Comparison of ENCODE assay signal across 1 cellular context in the genomic region with DNA sequence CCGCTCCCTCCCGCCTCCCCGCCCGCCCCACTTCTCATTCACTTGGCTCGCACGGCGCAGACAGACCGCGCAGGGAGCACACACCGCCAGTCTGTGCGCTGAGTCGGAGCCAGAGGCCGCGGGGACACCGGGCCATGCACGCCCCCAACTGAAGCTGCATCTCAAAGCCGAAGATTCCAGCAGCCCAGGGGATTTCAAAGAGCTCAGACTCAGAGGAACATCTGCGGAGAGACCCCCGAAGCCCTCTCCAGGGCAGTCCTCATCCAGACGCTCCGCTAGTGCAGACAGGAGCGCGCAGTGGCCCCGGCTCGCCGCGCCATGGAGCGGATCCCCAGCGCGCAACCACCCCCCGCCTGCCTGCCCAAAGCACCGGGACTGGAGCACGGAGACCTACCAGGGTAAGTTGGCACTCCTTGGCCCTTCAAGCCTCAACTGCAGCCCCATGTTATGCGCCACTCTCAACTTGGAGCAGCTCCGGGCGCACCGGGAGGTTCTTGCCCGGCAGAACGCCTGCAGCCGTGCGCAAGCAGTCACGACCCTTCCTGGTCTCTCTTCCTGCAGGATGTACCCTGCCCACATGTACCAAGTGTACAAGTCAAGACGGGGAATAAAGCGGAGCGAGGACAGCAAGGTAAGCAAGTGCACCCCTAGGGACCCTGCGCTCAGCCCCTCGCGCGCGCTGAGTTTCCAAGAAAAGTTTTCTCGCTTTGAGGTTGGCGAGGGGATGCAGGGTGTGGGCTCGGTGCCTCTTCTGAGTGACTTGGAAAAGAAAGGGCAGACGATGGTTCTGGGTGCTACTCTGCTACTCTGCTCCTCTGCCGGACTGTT.
TF ChIP-seq lines count a peak whose summit lies in the region.

A gene (plus strand): TSS at position 37 of the 828 bp plus-strand sequence. CDS start 282 bp downstream, at position 319.

TF ChIP-seq in HepG2, 621 proteins besides CTCF, POLR2A, EP300 and RAD21 (continued from another document and continues in another):
- TF ChIP-seq, protein P1, sequence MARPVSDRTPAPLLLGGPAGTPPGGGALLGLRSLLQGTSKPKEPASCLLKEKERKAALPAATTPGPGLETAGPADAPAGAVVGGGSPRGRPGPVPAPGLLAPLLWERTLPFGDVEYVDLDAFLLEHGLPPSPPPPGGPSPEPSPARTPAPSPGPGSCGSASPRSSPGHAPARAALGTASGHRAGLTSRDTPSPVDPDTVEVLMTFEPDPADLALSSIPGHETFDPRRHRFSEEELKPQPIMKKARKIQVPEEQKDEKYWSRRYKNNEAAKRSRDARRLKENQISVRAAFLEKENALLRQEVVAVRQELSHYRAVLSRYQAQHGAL (CRISPR knock-in tag; IDR thresholded peaks at IDR 0.05; ENCODE audit: not compliant biosample characterization), result peak; percentile 41
- TF ChIP-seq SATB2 (CRISPR knock-in tag; IDR thresholded peaks at IDR 0.05), result peak; percentile 77
- TF ChIP-seq ZNF335 (CRISPR knock-in tag; IDR thresholded peaks at IDR 0.05), result no peak
- TF ChIP-seq ZFY (CRISPR knock-in tag; IDR thresholded peaks at IDR 0.05), result peak; percentile 71
- TF ChIP-seq ZBTB42 (CRISPR knock-in tag; IDR thresholded peaks at IDR 0.05), result peak; percentile 21; the same call in 1 of the 2 replicates
- TF ChIP-seq ZNF567 (CRISPR knock-in tag; IDR thresholded peaks at IDR 0.05; ENCODE audit: borderline replicate concordance), result no peak
- TF ChIP-seq REXO4 (CRISPR knock-in tag; IDR thresholded peaks at IDR 0.05; ENCODE audit: borderline replicate concordance), result 0 out of 2 replicates have a peak, but pooled peaks have one; percentile 59
- TF ChIP-seq RXRB (CRISPR knock-in tag; IDR thresholded peaks at IDR 0.05; ENCODE audit: borderline replicate concordance), result peak; percentile 21; the same call in 1 of the 2 replicates
- TF ChIP-seq BORCS8-MEF2B (CRISPR knock-in tag; IDR thresholded peaks at IDR 0.05), result 0 out of 2 replicates have a peak, but pooled peaks have one; percentile 8
- TF ChIP-seq, protein P2, sequence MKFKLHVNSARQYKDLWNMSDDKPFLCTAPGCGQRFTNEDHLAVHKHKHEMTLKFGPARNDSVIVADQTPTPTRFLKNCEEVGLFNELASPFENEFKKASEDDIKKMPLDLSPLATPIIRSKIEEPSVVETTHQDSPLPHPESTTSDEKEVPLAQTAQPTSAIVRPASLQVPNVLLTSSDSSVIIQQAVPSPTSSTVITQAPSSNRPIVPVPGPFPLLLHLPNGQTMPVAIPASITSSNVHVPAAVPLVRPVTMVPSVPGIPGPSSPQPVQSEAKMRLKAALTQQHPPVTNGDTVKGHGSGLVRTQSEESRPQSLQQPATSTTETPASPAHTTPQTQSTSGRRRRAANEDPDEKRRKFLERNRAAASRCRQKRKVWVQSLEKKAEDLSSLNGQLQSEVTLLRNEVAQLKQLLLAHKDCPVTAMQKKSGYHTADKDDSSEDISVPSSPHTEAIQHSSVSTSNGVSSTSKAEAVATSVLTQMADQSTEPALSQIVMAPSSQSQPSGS (CRISPR knock-in tag; IDR thresholded peaks at IDR 0.05), result no peak
- TF ChIP-seq, protein P3, sequence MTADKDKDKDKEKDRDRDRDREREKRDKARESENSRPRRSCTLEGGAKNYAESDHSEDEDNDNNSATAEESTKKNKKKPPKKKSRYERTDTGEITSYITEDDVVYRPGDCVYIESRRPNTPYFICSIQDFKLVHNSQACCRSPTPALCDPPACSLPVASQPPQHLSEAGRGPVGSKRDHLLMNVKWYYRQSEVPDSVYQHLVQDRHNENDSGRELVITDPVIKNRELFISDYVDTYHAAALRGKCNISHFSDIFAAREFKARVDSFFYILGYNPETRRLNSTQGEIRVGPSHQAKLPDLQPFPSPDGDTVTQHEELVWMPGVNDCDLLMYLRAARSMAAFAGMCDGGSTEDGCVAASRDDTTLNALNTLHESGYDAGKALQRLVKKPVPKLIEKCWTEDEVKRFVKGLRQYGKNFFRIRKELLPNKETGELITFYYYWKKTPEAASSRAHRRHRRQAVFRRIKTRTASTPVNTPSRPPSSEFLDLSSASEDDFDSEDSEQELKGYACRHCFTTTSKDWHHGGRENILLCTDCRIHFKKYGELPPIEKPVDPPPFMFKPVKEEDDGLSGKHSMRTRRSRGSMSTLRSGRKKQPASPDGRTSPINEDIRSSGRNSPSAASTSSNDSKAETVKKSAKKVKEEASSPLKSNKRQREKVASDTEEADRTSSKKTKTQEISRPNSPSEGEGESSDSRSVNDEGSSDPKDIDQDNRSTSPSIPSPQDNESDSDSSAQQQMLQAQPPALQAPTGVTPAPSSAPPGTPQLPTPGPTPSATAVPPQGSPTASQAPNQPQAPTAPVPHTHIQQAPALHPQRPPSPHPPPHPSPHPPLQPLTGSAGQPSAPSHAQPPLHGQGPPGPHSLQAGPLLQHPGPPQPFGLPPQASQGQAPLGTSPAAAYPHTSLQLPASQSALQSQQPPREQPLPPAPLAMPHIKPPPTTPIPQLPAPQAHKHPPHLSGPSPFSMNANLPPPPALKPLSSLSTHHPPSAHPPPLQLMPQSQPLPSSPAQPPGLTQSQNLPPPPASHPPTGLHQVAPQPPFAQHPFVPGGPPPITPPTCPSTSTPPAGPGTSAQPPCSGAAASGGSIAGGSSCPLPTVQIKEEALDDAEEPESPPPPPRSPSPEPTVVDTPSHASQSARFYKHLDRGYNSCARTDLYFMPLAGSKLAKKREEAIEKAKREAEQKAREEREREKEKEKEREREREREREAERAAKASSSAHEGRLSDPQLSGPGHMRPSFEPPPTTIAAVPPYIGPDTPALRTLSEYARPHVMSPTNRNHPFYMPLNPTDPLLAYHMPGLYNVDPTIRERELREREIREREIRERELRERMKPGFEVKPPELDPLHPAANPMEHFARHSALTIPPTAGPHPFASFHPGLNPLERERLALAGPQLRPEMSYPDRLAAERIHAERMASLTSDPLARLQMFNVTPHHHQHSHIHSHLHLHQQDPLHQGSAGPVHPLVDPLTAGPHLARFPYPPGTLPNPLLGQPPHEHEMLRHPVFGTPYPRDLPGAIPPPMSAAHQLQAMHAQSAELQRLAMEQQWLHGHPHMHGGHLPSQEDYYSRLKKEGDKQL (CRISPR knock-in tag; IDR thresholded peaks at IDR 0.05; ENCODE audit: low read depth), result no peak; the same call in 1 of the 2 replicates
- TF ChIP-seq ZNF891 (CRISPR knock-in tag; IDR thresholded peaks at IDR 0.05), result no peak
- TF ChIP-seq, protein P4, sequence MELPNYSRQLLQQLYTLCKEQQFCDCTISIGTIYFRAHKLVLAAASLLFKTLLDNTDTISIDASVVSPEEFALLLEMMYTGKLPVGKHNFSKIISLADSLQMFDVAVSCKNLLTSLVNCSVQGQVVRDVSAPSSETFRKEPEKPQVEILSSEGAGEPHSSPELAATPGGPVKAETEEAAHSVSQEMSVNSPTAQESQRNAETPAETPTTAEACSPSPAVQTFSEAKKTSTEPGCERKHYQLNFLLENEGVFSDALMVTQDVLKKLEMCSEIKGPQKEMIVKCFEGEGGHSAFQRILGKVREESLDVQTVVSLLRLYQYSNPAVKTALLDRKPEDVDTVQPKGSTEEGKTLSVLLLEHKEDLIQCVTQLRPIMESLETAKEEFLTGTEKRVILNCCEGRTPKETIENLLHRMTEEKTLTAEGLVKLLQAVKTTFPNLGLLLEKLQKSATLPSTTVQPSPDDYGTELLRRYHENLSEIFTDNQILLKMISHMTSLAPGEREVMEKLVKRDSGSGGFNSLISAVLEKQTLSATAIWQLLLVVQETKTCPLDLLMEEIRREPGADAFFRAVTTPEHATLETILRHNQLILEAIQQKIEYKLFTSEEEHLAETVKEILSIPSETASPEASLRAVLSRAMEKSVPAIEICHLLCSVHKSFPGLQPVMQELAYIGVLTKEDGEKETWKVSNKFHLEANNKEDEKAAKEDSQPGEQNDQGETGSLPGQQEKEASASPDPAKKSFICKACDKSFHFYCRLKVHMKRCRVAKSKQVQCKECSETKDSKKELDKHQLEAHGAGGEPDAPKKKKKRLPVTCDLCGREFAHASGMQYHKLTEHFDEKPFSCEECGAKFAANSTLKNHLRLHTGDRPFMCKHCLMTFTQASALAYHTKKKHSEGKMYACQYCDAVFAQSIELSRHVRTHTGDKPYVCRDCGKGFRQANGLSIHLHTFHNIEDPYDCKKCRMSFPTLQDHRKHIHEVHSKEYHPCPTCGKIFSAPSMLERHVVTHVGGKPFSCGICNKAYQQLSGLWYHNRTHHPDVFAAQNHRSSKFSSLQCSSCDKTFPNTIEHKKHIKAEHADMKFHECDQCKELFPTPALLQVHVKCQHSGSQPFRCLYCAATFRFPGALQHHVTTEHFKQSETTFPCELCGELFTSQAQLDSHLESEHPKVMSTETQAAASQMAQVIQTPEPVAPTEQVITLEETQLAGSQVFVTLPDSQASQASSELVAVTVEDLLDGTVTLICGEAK (IDR thresholded peaks at IDR 0.05), result no peak
- TF ChIP-seq, protein P4 (CRISPR knock-in tag; IDR thresholded peaks at IDR 0.05), result peak; percentile 35; the same call in 1 of the 2 replicates
- TF ChIP-seq, protein P5, sequence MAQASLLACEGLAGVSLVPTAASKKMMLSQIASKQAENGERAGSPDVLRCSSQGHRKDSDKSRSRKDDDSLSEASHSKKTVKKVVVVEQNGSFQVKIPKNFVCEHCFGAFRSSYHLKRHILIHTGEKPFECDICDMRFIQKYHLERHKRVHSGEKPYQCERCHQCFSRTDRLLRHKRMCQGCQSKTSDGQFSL (CRISPR knock-in tag; IDR thresholded peaks at IDR 0.05), result peak; percentile 71
- TF ChIP-seq ZNF883 (CRISPR knock-in tag; IDR thresholded peaks at IDR 0.05; ENCODE audit: not compliant biosample characterization), result no peak
- 0 out of 2 replicates have a peak, but pooled peaks have one; percentile 64 for TF ChIP-seq ZNF780A (CRISPR knock-in tag; IDR thresholded peaks at IDR 0.05)
- TF ChIP-seq HOXA3 (CRISPR knock-in tag; IDR thresholded peaks at IDR 0.05), result peak; percentile 61
- 0 out of 2 replicates have a peak, but pooled peaks have one; percentile 23 for TF ChIP-seq MIXL1 (CRISPR knock-in tag; IDR thresholded peaks at IDR 0.05)
- TF ChIP-seq ZNF7 (CRISPR knock-in tag; IDR thresholded peaks at IDR 0.05), result no peak
- no peak for TF ChIP-seq ZNF660 (CRISPR knock-in tag; IDR thresholded peaks at IDR 0.05; ENCODE audit: borderline replicate concordance, low read depth)
- no peak for TF ChIP-seq TEAD2 (CRISPR knock-in tag; IDR thresholded peaks at IDR 0.05)
- TF ChIP-seq, protein P6, sequence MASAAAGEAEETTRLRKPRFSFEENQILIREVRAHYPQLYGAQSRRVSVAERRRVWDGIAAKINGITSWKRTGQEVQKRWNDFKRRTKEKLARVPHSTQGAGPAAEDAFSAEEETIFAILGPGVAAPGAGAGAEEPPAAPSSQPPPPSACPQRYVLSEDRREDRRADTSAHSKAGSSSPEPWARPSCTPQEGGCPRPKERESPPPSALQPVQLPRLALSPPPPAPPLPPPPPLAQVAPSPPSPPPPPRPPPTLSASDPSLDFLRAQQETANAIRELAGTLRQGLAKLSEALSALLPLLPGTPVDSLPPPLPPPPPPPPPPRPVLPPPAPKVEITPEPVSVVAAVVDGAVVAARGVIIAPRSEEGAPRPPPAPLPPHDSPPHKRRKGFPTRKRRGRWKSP (CRISPR knock-in tag; IDR thresholded peaks at IDR 0.05), result peak; percentile 33; the same call in 1 of the 2 replicates
- peak; percentile 3; the same call in 1 of the 2 replicates for TF ChIP-seq PAF1 (CRISPR knock-in tag; IDR thresholded peaks at IDR 0.05)
- peak; percentile 5; the same call in 1 of the 2 replicates for TF ChIP-seq BCL6 (CRISPR knock-in tag; IDR thresholded peaks at IDR 0.05)
- no peak for TF ChIP-seq FOSL1 (CRISPR knock-in tag; IDR thresholded peaks at IDR 0.05; ENCODE audit: borderline replicate concordance)
- TF ChIP-seq NFE2L1 (CRISPR knock-in tag; IDR thresholded peaks at IDR 0.05; ENCODE audit: borderline replicate concordance), result 0 out of 2 replicates have a peak, but pooled peaks have one; percentile 69
- TF ChIP-seq NRL (CRISPR knock-in tag; IDR thresholded peaks at IDR 0.05; ENCODE audit: borderline replicate concordance), result peak; percentile 65
- TF ChIP-seq RFXAP (CRISPR knock-in tag; IDR thresholded peaks at IDR 0.05; ENCODE audit: borderline replicate concordance), result 0 out of 2 replicates have a peak, but pooled peaks have one; percentile 55
- peak; percentile 83 for TF ChIP-seq ZNF263 (CRISPR knock-in tag; IDR thresholded peaks at IDR 0.05)
- TF ChIP-seq, protein P7, sequence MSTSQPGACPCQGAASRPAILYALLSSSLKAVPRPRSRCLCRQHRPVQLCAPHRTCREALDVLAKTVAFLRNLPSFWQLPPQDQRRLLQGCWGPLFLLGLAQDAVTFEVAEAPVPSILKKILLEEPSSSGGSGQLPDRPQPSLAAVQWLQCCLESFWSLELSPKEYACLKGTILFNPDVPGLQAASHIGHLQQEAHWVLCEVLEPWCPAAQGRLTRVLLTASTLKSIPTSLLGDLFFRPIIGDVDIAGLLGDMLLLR (CRISPR knock-in tag; IDR thresholded peaks at IDR 0.05), result 0 out of 2 replicates have a peak, but pooled peaks have one; percentile 30
- TF ChIP-seq MXI1 (IDR thresholded peaks at IDR 0.05; ENCODE audit: borderline replicate concordance, low read depth, low read length), result 0 out of 3 replicates have a peak, but pooled peaks have one; percentile 10
